In genomic region chr2:100662866-100663265, GRCh38 we compare ENCODE assay signal across 7 cellular contexts.
"Had no signal": no experiment of that assay in that cellular context is flagged by ENCODE, and none has a peak within 500 bp of the region (broad histone marks: within the 10 kb centered on the region; RNA-seq: fewer than 3 reads in every experiment).

No MANE protein-coding gene starts in this region.

- H3K9me3 Mint-ChIP-seq: HFFc6 had no signal

- H3K27ac ChIP-seq: GM23248 had no signal

- H3K36me3 ChIP-seq: HAP-1 had no signal

- H3K4me3 ChIP-seq: GM23248, HAP-1 had no signal

- H2AFZ ChIP-seq: GM23248 had no signal

- H3K9me3 ChIP-seq: HAP-1 had no signal

- ATAC-seq: HCT116 had no signal

- H3K9ac ChIP-seq: GM23248 had no signal

- H3K4me1 ChIP-seq: HAP-1 had no signal

- H3K4me1 Mint-ChIP-seq: IgD-negative memory B cell had no signal

- H3K27ac Mint-ChIP-seq: HFFc6, IgD-negative memory B cell had no signal

- DNase-seq: GM23248, GOT3, H7, HFFc6 had no signal

- H3K4me3 Mint-ChIP-seq: HFFc6, IgD-negative memory B cell had no signal
